17 cellular contexts compared by ENCODE assay signal in genomic region chr2:37730037-37730813, GRCh38.
"Had no signal": no experiment of that assay in that cellular context is flagged by ENCODE, and none has a peak within 500 bp of the region (broad histone marks: within the 10 kb centered on the region; RNA-seq: fewer than 3 reads in every experiment).

No MANE protein-coding gene starts in this region.

- H3K4me1 Mint-ChIP-seq: memory B cell, natural killer cell had no signal

- H3K4me3 ChIP-seq: ascending aorta, breast epithelium, gastroesophageal sphincter, heart right ventricle, left ventricle myocardium inferior, SJCRH30, tibial nerve had no signal

- H3K9me3 Mint-ChIP-seq: effector memory CD8-positive, alpha-beta T cell; memory B cell; natural killer cell had no signal

- DNase-seq: activated CD4-positive, alpha-beta T cell treated with anti-CD3 and anti-CD28 coated beads, Interleukin-2, amount 50 U/mL, for 1 hour; activated gamma-delta T cell treated with Interleukin-2 at 50 U/mL for 16 hours; dermis blood vessel endothelial cell; effector memory CD8-positive, alpha-beta T cell; heart right ventricle; left ventricle myocardium inferior; natural killer cell; SJCRH30; stimulated activated naive B cell treated with anti-CD40 and anti-IgM and Interleukin-4, amounts not matched to agents 10 μg/mL and 1 μg/mL and 100 μg/mL, for 72 hours; substantia nigra; T-helper 17 cell had no signal

- H3K4me1 ChIP-seq: breast epithelium had no signal

- H3K36me3 ChIP-seq: ascending aorta, breast epithelium, gastroesophageal sphincter, heart right ventricle, left ventricle myocardium inferior, SJCRH30, tibial nerve had no signal

- H3K27me3 Mint-ChIP-seq: effector memory CD8-positive, alpha-beta T cell; memory B cell; T-helper 17 cell had no signal

- H3K4me3 Mint-ChIP-seq: effector memory CD8-positive, alpha-beta T cell; memory B cell; natural killer cell; stimulated activated naive B cell treated with anti-CD40 and anti-IgM and Interleukin-4, amounts not matched to agents 10 μg/mL and 1 μg/mL and 100 μg/mL, for 72 hours; T-helper 17 cell; WTC11 had no signal

- H3K27ac ChIP-seq: breast epithelium, gastroesophageal sphincter, heart right ventricle, left ventricle myocardium inferior, SJCRH30, tibial nerve had no signal

- ATAC-seq: effector memory CD8-positive, alpha-beta T cell; gastroesophageal sphincter; heart right ventricle; natural killer cell; stimulated activated naive B cell treated with anti-CD40 and anti-IgM and Interleukin-4, amounts not matched to agents 10 μg/mL and 1 μg/mL and 100 μg/mL, for 72 hours; T-helper 17 cell; WTC11 had no signal

- H3K27ac Mint-ChIP-seq: memory B cell; natural killer cell; stimulated activated naive B cell treated with anti-CD40 and anti-IgM and Interleukin-4, amounts not matched to agents 10 μg/mL and 1 μg/mL and 100 μg/mL, for 72 hours; T-helper 17 cell; WTC11 had no signal

- H3K27me3 ChIP-seq: ascending aorta, breast epithelium, gastroesophageal sphincter, heart right ventricle, SJCRH30, tibial nerve had no signal

- H3K36me3 Mint-ChIP-seq: memory B cell; natural killer cell; stimulated activated naive B cell treated with anti-CD40 and anti-IgM and Interleukin-4, amounts not matched to agents 10 μg/mL and 1 μg/mL and 100 μg/mL, for 72 hours had no signal

- H3K9me3 ChIP-seq: ascending aorta, breast epithelium, gastroesophageal sphincter had no signal
